17 cellular contexts compared by ENCODE assay signal in genomic region chr2:58436842-58437241, GRCh38.
DNase-seq lines count a peak whose midpoint lies in the region; ATAC-seq, FAIRE-seq and TF ChIP-seq lines count a peak whose summit lies in the region.
"Had no signal": no experiment of that assay in that cellular context is flagged by ENCODE, and none has a peak within 500 bp of the region (broad histone marks: within the 10 kb centered on the region; RNA-seq: fewer than 3 reads in every experiment).

No MANE protein-coding gene starts in this region.

- H3K79me2 ChIP-seq in GM23248 (ENCODE audit: insufficient read depth) (no peaks in the 10 kb centered on the region), PC-3 (ENCODE audit: low read length) (no peaks in the 10 kb centered on the region)

- BruUV-seq in PC-3 (replicated peaks; lab: Mats Ljungman, UMichigan), result no TSS peak

- H3K4me1 ChIP-seq in GM23248 (ENCODE audit: insufficient read depth) (no peaks in the 10 kb centered on the region), PC-3 (ENCODE audit: insufficient read depth, low read length) (peaks cover 12% of the 10 kb centered on the region), upper lobe of right lung (no peaks in the 10 kb centered on the region)
- H3K4me1 ChIP-seq: SJCRH30 had no signal

- H2AFZ ChIP-seq in GM23248, result no peak overlapping the region
- H2AFZ ChIP-seq in PC-3 (ENCODE audit: low read length), result no peak overlapping the region

- no peak for TF ChIP-seq CTCF in PC-3 (conservative IDR thresholded peaks at IDR 0.05; ENCODE audit: low read depth, low read length)
- TF ChIP-seq CTCF in bronchial epithelial cell (IDR thresholded peaks at IDR 0.05; ENCODE audit: insufficient read depth, low read length, severe bottlenecking), result no peak
- TF ChIP-seq CTCF in retinal pigment epithelial cell (conservative IDR thresholded peaks at IDR 0.05; ENCODE audit: low read depth, low read length), result no peak
- no peak for TF ChIP-seq CTCF in upper lobe of right lung (IDR thresholded peaks at IDR 0.05)

- DNase-seq in GM23248 (peak; percentile 15), PC-3 (peak; percentile 76), bronchial epithelial cell (ENCODE audit: low read depth) (peak; percentile 30), retinal pigment epithelial cell (ENCODE audit: low read depth) (peak; percentile 93), NCI-H2107 (lab: John Stamatoyannopoulos, UW) (no peak), upper lobe of right lung (no peak)
- DNase-seq: DMS 273 treated with DMSO at 0.1 percent for 48 hours, MG63, NCI-H1105, NCI-H1694, NCI-H2227 treated with DMSO at 0.1 percent for 48 hours, NCI-H524, SJCRH30 had no signal

- H3K9ac ChIP-seq in GM23248 (no peak overlapping the region), PC-3 (ENCODE audit: low read length) (no peak overlapping the region)
- H3K9ac ChIP-seq: KMS-11 had no signal

- no peaks in the 10 kb centered on the region; the same call in none of the 2 replicates for H3K27me3 ChIP-seq in GM23248 (replicated peaks; ENCODE audit: insufficient read depth)
- H3K27me3 ChIP-seq in PC-3 (ENCODE audit: low read length), result no peaks in the 10 kb centered on the region
- H3K27me3 ChIP-seq in bronchial epithelial cell (ENCODE audit: control insufficient read depth, insufficient read depth, low read length), result no peaks in the 10 kb centered on the region
- H3K27me3 ChIP-seq in upper lobe of right lung, result no peaks in the 10 kb centered on the region
- H3K27me3 ChIP-seq: MG63, SJCRH30 had no signal

- no peak overlapping the region for H3K4me2 ChIP-seq in GM23248 (ENCODE audit: unreplicated experiment)
- peak overlapping the region; percentile 46 for H3K4me2 ChIP-seq in PC-3 (ENCODE audit: low read length)
- H3K4me2 ChIP-seq: KMS-11 had no signal

- in situ Hi-C loops in GM23248 (cut with MboI), result loop anchor here (25.0 kb wide), 2 partner anchors 300 to 525 kb away; no protein-coding TSS in a partner anchor

- no peak overlapping the region for H3K27ac ChIP-seq in GM23248
- no peak overlapping the region for H3K27ac ChIP-seq in PC-3 (ENCODE audit: low read length)
- H3K27ac ChIP-seq in upper lobe of right lung, result no peak overlapping the region
- H3K27ac ChIP-seq: C4-2B, KMS-11, SJCRH30 had no signal

- WGBS in GM23248 (ENCODE audit: low coverage in 1 of 2, low lambda C conversion rate in 2 of 2, missing lambda C conversion rate in 2 of 2), 2 experiments, result 50 to 61% methylated on average over 5 of the region's 5 CpGs

- CTCF ChIA-PET in PC-3 (lab: Charles Lee), result interaction anchor here (0.5 kb wide), 1 partner anchor 12 kb away, joined by 3 read pairs; no protein-coding TSS in a partner anchor

- POLR2A ChIA-PET in PC-3 (lab: Charles Lee; ENCODE audit: unreplicated experiment), result interaction anchor here (0.6 kb wide), 1 partner anchor 11 kb away, joined by 4 read pairs; no protein-coding TSS in a partner anchor

- H3K36me3 ChIP-seq in GM23248 (ENCODE audit: low read depth), result no peaks in the 10 kb centered on the region
- no peaks in the 10 kb centered on the region for H3K36me3 ChIP-seq in PC-3 (ENCODE audit: low read depth, low read length)
- no peaks in the 10 kb centered on the region for H3K36me3 ChIP-seq in bronchial epithelial cell (ENCODE audit: control insufficient read depth, insufficient read depth, low read length)
- no peaks in the 10 kb centered on the region for H3K36me3 ChIP-seq in upper lobe of right lung
- H3K36me3 ChIP-seq: MG63, SJCRH30 had no signal

- FAIRE-seq in bronchial epithelial cell (lab: Jason Lieb, UNC), result no peak

- H3F3A ChIP-seq in GM23248 (ENCODE audit: insufficient read depth) (no peaks in the 10 kb centered on the region), PC-3 (ENCODE audit: low read length, unreplicated experiment) (no peaks in the 10 kb centered on the region)

- intact Hi-C loops in PC-3 (cut with micrococcal nuclease), result loop anchor here (2.0 kb wide), 1 partner anchor 98 kb away; no protein-coding TSS in a partner anchor
- intact Hi-C loops in upper lobe of right lung (cut with DNase I), result no loop called here

- H3K9me3 ChIP-seq in GM23248 (ENCODE audit: low read depth) (no peaks in the 10 kb centered on the region), PC-3 (ENCODE audit: low read length) (no peaks in the 10 kb centered on the region), upper lobe of right lung (no peaks in the 10 kb centered on the region)
- H3K9me3 ChIP-seq: MG63, SJCRH30 had no signal

- peak; percentile 96 for ATAC-seq in PC-3
- no peak for ATAC-seq in upper lobe of right lung
- no peak for ATAC-seq in GM19467 (IDR thresholded peaks at IDR 0.05; ENCODE audit: unreplicated experiment)
- no peak for ATAC-seq in HG02759 (IDR thresholded peaks at IDR 0.05; ENCODE audit: unreplicated experiment)

- H3K4me3 ChIP-seq in GM23248 (no peak overlapping the region), PC-3 (ENCODE audit: low read length) (no peak overlapping the region), bronchial epithelial cell (ENCODE audit: low read depth, low read length) (no peak overlapping the region), retinal pigment epithelial cell (ENCODE audit: low read length) (no peak overlapping the region), upper lobe of right lung (no peak overlapping the region)
- H3K4me3 ChIP-seq: MG63, SJCRH30 had no signal

- no peaks in the 10 kb centered on the region for H3K9me2 ChIP-seq in GM23248 (ENCODE audit: insufficient read depth)
- H3K9me2 ChIP-seq in PC-3 (replicated peaks; ENCODE audit: low read length), result no peaks in the 10 kb centered on the region

- H4K20me1 ChIP-seq in GM23248 (ENCODE audit: insufficient read depth) (no peaks in the 10 kb centered on the region), PC-3 (ENCODE audit: low read length) (no peaks in the 10 kb centered on the region)

Comparison
In these comparisons a context has a peak if more than half of its experiments do, and no peak if none do; other contexts are left out.
1. DNase-seq: peak in GM23248 (single experiment), PC-3 (single experiment), bronchial epithelial cell (single experiment) and retinal pigment epithelial cell (single experiment); none in NCI-H2107 (single experiment) and upper lobe of right lung (single experiment).